Comparison of ENCODE assay signal across 9 cellular contexts in genomic region chr17:2064980-2065785, GRCh38. TPM values are rescaled to one million over a fixed set of nuclear protein-coding genes. Genes with fewer than 3 reads are reported as not detected.
A peak's percentile ranks its signal among the peaks of the same experiment; 100 is the strongest.
DNase-seq lines count a peak whose midpoint lies in the region; ATAC-seq and TF ChIP-seq lines count a peak whose summit lies in the region.
"Had no signal": no experiment of that assay in that cellular context is flagged by ENCODE, and none has a peak within 500 bp of the region (broad histone marks: within the 10 kb centered on the region; RNA-seq: fewer than 3 reads in every experiment).

No MANE protein-coding gene starts in this region.

- dilution Hi-C loops in IMR-90 (cut with HindIII; ENCODE audit: low sequenced_read_pairs, unreplicated experiment): no loop called here

- peak overlapping the region; percentile 97 for H4K91ac ChIP-seq in IMR-90 (ENCODE audit: insufficient read depth, low read depth, low read length)

- no peak for TF ChIP-seq POLR2A in IMR-90 (IDR thresholded peaks at IDR 0.05; ENCODE audit: low read depth, low read length)

- peaks cover 43% of the 10 kb centered on the region for H3K36me3 ChIP-seq in IMR-90 (ENCODE audit: control insufficient read depth, insufficient read depth, low read length)

- H2AK5ac ChIP-seq in IMR-90 (ENCODE audit: low read depth, low read length): peak overlapping the region; percentile 98

- H2BK20ac ChIP-seq in IMR-90 (ENCODE audit: low read depth, low read length): peak overlapping the region; percentile 63

- H3K4me1 ChIP-seq in IMR-90 (ENCODE audit: control insufficient read depth, insufficient read depth, low read length) (peaks cover 74% of the 10 kb centered on the region), foreskin keratinocyte (peaks cover 11% of the 10 kb centered on the region)

- H2BK120ac ChIP-seq in IMR-90 (ENCODE audit: low read depth, low read length): peak overlapping the region; percentile 99

- H3K9me3 ChIP-seq in IMR-90 (ENCODE audit: control insufficient read depth, insufficient read depth, low read length): no peaks in the 10 kb centered on the region

- H3K4me3 ChIP-seq in IMR-90 (ENCODE audit: insufficient read depth, low read depth, low read length) (no peak overlapping the region), skin epidermis (no peak overlapping the region)

- peak overlapping the region; percentile 95 for H3K4ac ChIP-seq in IMR-90 (ENCODE audit: low read depth, low read length)

- in situ Hi-C loops in IMR-90 (cut with MboI; ENCODE audit: low sequenced_read_pairs): loop anchor here (5.0 to 10.0 kb wide), 2 partner anchors 110 to 182 kb away; no protein-coding TSS in a partner anchor

- H3K14ac ChIP-seq in IMR-90 (replicated peaks; ENCODE audit: low read depth, low read length): peak overlapping the region; percentile 90

- peak overlapping the region; percentile 4 for H2AFZ ChIP-seq in IMR-90 (replicated peaks; ENCODE audit: low read length, poor library complexity)

- H3K9ac ChIP-seq in IMR-90 (ENCODE audit: low read depth, low read length): 0 out of 2 replicates have a peak overlapping the region, but pooled peaks have one; percentile 9

- peak overlapping the region; percentile 60 for H2AK9ac ChIP-seq in IMR-90 (replicated peaks; ENCODE audit: low read depth, low read length, poor library complexity)

- peak overlapping the region; percentile 93 for H3K23ac ChIP-seq in IMR-90 (ENCODE audit: low read depth, low read length)

- peaks cover 34 to 95% of the 10 kb centered on the region in 2 experiments for H3K79me1 ChIP-seq in IMR-90 (ENCODE audit: low read depth in 1 of 2, low read length in 2 of 2)

- peak overlapping the region; percentile 86; the same call in 2 of the 3 replicates for H2BK15ac ChIP-seq in IMR-90 (ENCODE audit: low read depth, low read length)

- TF ChIP-seq RAD21 in IMR-90 (IDR thresholded peaks at IDR 0.05; ENCODE audit: low read length): peak; percentile 53

- WGBS in IMR-90 (ENCODE audit: extremely low coverage in 2 of 2, insufficient read length in 1 of 2), 2 experiments: 93% methylated on average over 19 of the region's 24 CpGs; no CpG with 5 or more reads in 1 of the 2 experiments

- DNase-seq in CD1c-positive myeloid dendritic cell (ENCODE audit: extremely low spot score) (peak; percentile 50), IMR-90 (peak; percentile 68), foreskin keratinocyte (no peak), T-helper 9 cell (no peak), NCI-H2171 (lab: John Stamatoyannopoulos, UW) (no peak)
- DNase-seq in activated CD8-positive, alpha-beta memory T cell treated with anti-CD3 and anti-CD28 coated beads for 24 hours: peak; percentile 86

- POLR2A ChIA-PET in IMR-90 (lab: Charles Lee; ENCODE audit: unreplicated experiment): no interaction called here

- ATAC-seq in IMR-90 (ENCODE audit: low read depth) (no peak), foreskin keratinocyte (peak; percentile 53), HG03095 (IDR thresholded peaks at IDR 0.05; ENCODE audit: unreplicated experiment) (no peak)

- no peak overlapping the region for H3K4me2 ChIP-seq in IMR-90 (ENCODE audit: low read depth, low read length)

- 0 out of 2 replicates have a peak overlapping the region, but pooled peaks have one; percentile 7 for H3K18ac ChIP-seq in IMR-90 (ENCODE audit: low read depth, low read length)

- no peak overlapping the region for H3K56ac ChIP-seq in IMR-90 (ENCODE audit: extremely low read depth, insufficient read depth, low read length)

- intact Hi-C loops in IMR-90 (cut with micrococcal nuclease): no loop called here

- peaks cover 47% of the 10 kb centered on the region for H3K9me1 ChIP-seq in IMR-90 (ENCODE audit: insufficient read depth, low read length)

- peak overlapping the region; percentile 98 for H2BK5ac ChIP-seq in IMR-90 (ENCODE audit: low read depth, low read length, poor library complexity, severe bottlenecking)

- H3K27me3 ChIP-seq in IMR-90 (ENCODE audit: control insufficient read depth, insufficient read depth, low read length): no peaks in the 10 kb centered on the region
- no peaks in the 10 kb centered on the region for H3K27me3 ChIP-seq in foreskin keratinocyte

- peak overlapping the region; percentile 92 to 99 for H4K8ac ChIP-seq in IMR-90 (ENCODE audit: low read depth in 2 of 2, low read length in 2 of 2)

- peaks cover 5% of the 10 kb centered on the region; the same call in 1 of the 2 replicates for H4K20me1 ChIP-seq in IMR-90 (ENCODE audit: insufficient read depth, low read length)

- peak overlapping the region; percentile 33 for H4K5ac ChIP-seq in IMR-90 (ENCODE audit: low read depth, low read length)

- CTCF ChIA-PET in IMR-90 (lab: Yijun Ruan, JAX): interaction anchor here (1.0 to 2.0 kb wide), 2 partner anchors 26 to 180 kb away, joined by 3 to 5 read pairs; no protein-coding TSS in a partner anchor

- TF ChIP-seq CTCF in IMR-90 (conservative IDR thresholded peaks at IDR 0.05; ENCODE audit: low read depth, low read length): peak; percentile 60
- TF ChIP-seq CTCF in foreskin keratinocyte (conservative IDR thresholded peaks at IDR 0.05): peak; percentile 71

- H3K27ac ChIP-seq in IMR-90 (ENCODE audit: insufficient read depth, low read length) (peak overlapping the region; percentile 92), foreskin keratinocyte (no peak overlapping the region), skin epidermis (peak overlapping the region in 15 of 21 experiments; percentile 5 to 91 (median 48))

- no TSS peak for BruUV-seq in IMR-90 (replicated peaks; lab: Mats Ljungman, UMichigan)

TF ChIP-seq in IMR-90, 13 proteins besides CTCF, POLR2A, EP300 and RAD21:
- TF ChIP-seq RFX5 (IDR thresholded peaks at IDR 0.05; ENCODE audit: low read depth, low read length) (no peak), MXI1 (IDR thresholded peaks at IDR 0.05; ENCODE audit: borderline replicate concordance, low read depth, low read length) (no peak), CEBPB (IDR thresholded peaks at IDR 0.05; ENCODE audit: low read depth, low read length) (no peak), SMC3 (IDR thresholded peaks at IDR 0.05; ENCODE audit: low read depth, low read length) (peak; percentile 45), NFE2L2 (IDR thresholded peaks at IDR 0.05; ENCODE audit: low read depth, low read length) (no peak), MAFK (IDR thresholded peaks at IDR 0.05; ENCODE audit: low read depth, low read length) (no peak), RCOR1 (IDR thresholded peaks at IDR 0.05; ENCODE audit: insufficient replicate concordance, low read length) (no peak), BHLHE40 (IDR thresholded peaks at IDR 0.05; ENCODE audit: low read depth, low read length) (no peak), MAZ (IDR thresholded peaks at IDR 0.05; ENCODE audit: borderline replicate concordance, low read depth, low read length) (peak; percentile 72), CHD1 (IDR thresholded peaks at IDR 0.05; ENCODE audit: low read depth, low read length) (no peak), USF2 (IDR thresholded peaks at IDR 0.05; ENCODE audit: low read depth, low read length) (no peak), FOS (IDR thresholded peaks at IDR 0.05; ENCODE audit: low read depth, low read length) (no peak)
- TF ChIP-seq, protein P1, sequence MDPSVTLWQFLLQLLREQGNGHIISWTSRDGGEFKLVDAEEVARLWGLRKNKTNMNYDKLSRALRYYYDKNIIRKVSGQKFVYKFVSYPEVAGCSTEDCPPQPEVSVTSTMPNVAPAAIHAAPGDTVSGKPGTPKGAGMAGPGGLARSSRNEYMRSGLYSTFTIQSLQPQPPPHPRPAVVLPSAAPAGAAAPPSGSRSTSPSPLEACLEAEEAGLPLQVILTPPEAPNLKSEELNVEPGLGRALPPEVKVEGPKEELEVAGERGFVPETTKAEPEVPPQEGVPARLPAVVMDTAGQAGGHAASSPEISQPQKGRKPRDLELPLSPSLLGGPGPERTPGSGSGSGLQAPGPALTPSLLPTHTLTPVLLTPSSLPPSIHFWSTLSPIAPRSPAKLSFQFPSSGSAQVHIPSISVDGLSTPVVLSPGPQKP (IDR thresholded peaks at IDR 0.05; ENCODE audit: borderline replicate concordance, low read depth, low read length): no peak
TF ChIP-seq in IMR-90: peak in this region for 2.

RNA-seq across cellular contexts. Expression of gene HIC1, which starts 10.3 kb away (rescaled TPM):
- total RNA-seq in IMR-90 (2012; rRNA removed) (10.0 and 10.4 TPM in 2 replicates), foreskin keratinocyte (1.5 and 3.0 TPM in 2 replicates)
- polyA plus RNA-seq in IMR-90 (2012; rRNA removed) (23.0 and 30.9 TPM in 2 replicates), foreskin keratinocyte (0.99 and 2.4 TPM in 2 replicates)
- 17.8 and 60.2 TPM in 2 replicates for polyA plus RNA-seq in IMR-90 (2012; cell fraction: cytosol; rRNA removed)
- 69.0 and 122 TPM in 2 replicates for polyA plus RNA-seq in IMR-90 (2012; cell fraction: nucleus; rRNA removed; ENCODE audit: low replicate concordance)

RNA-seq across cellular contexts. Expression of gene OVCA2, which starts 23.4 kb away (rescaled TPM):
- total RNA-seq in IMR-90 (2012; rRNA removed) (38.7 and 42.2 TPM in 2 replicates), foreskin keratinocyte (55.7 and 61.6 TPM in 2 replicates)
- polyA plus RNA-seq in IMR-90 (2012; rRNA removed) (46.9 and 52.6 TPM in 2 replicates), foreskin keratinocyte (71.6 and 74.4 TPM in 2 replicates)
- 40.4 and 50.0 TPM in 2 replicates for polyA plus RNA-seq in IMR-90 (2012; cell fraction: cytosol; rRNA removed)
- 23.2 and 26.2 TPM in 2 replicates for polyA plus RNA-seq in IMR-90 (2012; cell fraction: nucleus; rRNA removed; ENCODE audit: low replicate concordance)

RNA-seq across cellular contexts. Expression of gene DPH1, which starts 35.2 kb away (rescaled TPM):
- total RNA-seq in IMR-90 (2012; rRNA removed) (20.6 and 24.4 TPM in 2 replicates), foreskin keratinocyte (23.3 and 24.0 TPM in 2 replicates)
- polyA plus RNA-seq in IMR-90 (2012; rRNA removed) (49.9 and 51.9 TPM in 2 replicates), foreskin keratinocyte (21.6 and 22.7 TPM in 2 replicates)
- 31.8 and 38.7 TPM in 2 replicates for polyA plus RNA-seq in IMR-90 (2012; cell fraction: cytosol; rRNA removed)
- polyA plus RNA-seq in IMR-90 (2012; cell fraction: nucleus; rRNA removed; ENCODE audit: low replicate concordance): 153 and 299 TPM in 2 replicates

RNA-seq across cellular contexts. Expression of gene RTN4RL1, which starts 40.0 kb away (rescaled TPM):
- total RNA-seq in IMR-90 (2012; rRNA removed) (under 0.01 TPM in 2 replicates), foreskin keratinocyte (2.6 and 4.2 TPM in 2 replicates)
- polyA plus RNA-seq in IMR-90 (2012; rRNA removed) (0.03 and 0.04 TPM in 2 replicates), foreskin keratinocyte (2.3 and 3.3 TPM in 2 replicates)
- 0.07 TPM in 1 of 2 replicates, not detected in the other for polyA plus RNA-seq in IMR-90 (2012; cell fraction: cytosol; rRNA removed)
- polyA plus RNA-seq in IMR-90 (2012; cell fraction: nucleus; rRNA removed; ENCODE audit: low replicate concordance): 0.03 TPM in 1 of 2 replicates, not detected in the other
- total RNA-seq: mononuclear cell had no signal

Comparison
In these comparisons a context has a peak if more than half of its experiments do, and no peak if none do; other contexts are left out.
1. DNase-seq: peak in CD1c-positive myeloid dendritic cell (single experiment), IMR-90 (single experiment) and activated CD8-positive, alpha-beta memory T cell treated with anti-CD3 and anti-CD28 coated beads for 24 hours (single experiment); none in foreskin keratinocyte (0 of 2), T-helper 9 cell (single experiment) and NCI-H2171 (single experiment).